21 cellular contexts compared by ENCODE assay signal in genomic region chr13:33375421-33375820, GRCh38.
"Had no signal": no experiment of that assay in that cellular context is flagged by ENCODE, and none has a peak within 500 bp of the region (broad histone marks: within the 10 kb centered on the region; RNA-seq: fewer than 3 reads in every experiment).

No MANE protein-coding gene starts in this region.

- H3K4me3 Mint-ChIP-seq: activated B cell treated with CpG ODN at 0.5 μM for 24 hours; activated CD8-positive, alpha-beta T cell treated with anti-CD3 and anti-CD28 coated beads for 36 hours; activated naive CD4-positive, alpha-beta T cell treated with anti-CD3 and anti-CD28 coated beads, Interleukin-2, amount 10 ng/mL, durations not matched to agents 7 days and 5 days; activated naive CD8-positive, alpha-beta T cell treated with anti-CD3 and anti-CD28 coated beads, Interleukin-2, amount 50 U/mL, for 24 hours; activated T-cell treated with anti-CD3 and anti-CD28 coated beads, Interleukin-2, amount 50 U/mL, for 4 hours; neural progenitor cell had no signal

- H3K4me1 ChIP-seq: gastrocnemius medialis, heart left ventricle, left ventricle myocardium inferior, neural progenitor cell had no signal

- H3K36me3 Mint-ChIP-seq: activated naive CD4-positive, alpha-beta T cell treated with anti-CD3 and anti-CD28 coated beads, Interleukin-2, amount 10 ng/mL, durations not matched to agents 7 days and 5 days; neural progenitor cell had no signal

- H3K27ac Mint-ChIP-seq: activated B cell treated with CpG ODN at 0.5 μM for 24 hours; activated CD8-positive, alpha-beta T cell treated with anti-CD3 and anti-CD28 coated beads for 36 hours; activated naive CD4-positive, alpha-beta T cell treated with anti-CD3 and anti-CD28 coated beads, Interleukin-2, amount 10 ng/mL, durations not matched to agents 7 days and 5 days; activated naive CD8-positive, alpha-beta T cell treated with anti-CD3 and anti-CD28 coated beads, Interleukin-2, amount 50 U/mL, for 24 hours; neural progenitor cell; progenitor cell of endocrine pancreas had no signal

- H3K9me3 ChIP-seq: gastrocnemius medialis, heart left ventricle, left ventricle myocardium inferior, thyroid gland had no signal

- H3K9me3 Mint-ChIP-seq: activated CD8-positive, alpha-beta T cell treated with anti-CD3 and anti-CD28 coated beads for 36 hours; activated naive CD4-positive, alpha-beta T cell treated with anti-CD3 and anti-CD28 coated beads, Interleukin-2, amount 10 ng/mL, durations not matched to agents 7 days and 5 days; activated naive CD8-positive, alpha-beta T cell treated with anti-CD3 and anti-CD28 coated beads, Interleukin-2, amount 50 U/mL, for 24 hours; activated T-cell treated with anti-CD3 and anti-CD28 coated beads, Interleukin-2, amount 50 U/mL, for 4 hours; neural progenitor cell had no signal

- H3K27ac ChIP-seq: coronary artery, gastrocnemius medialis, heart left ventricle, left ventricle myocardium inferior, neural progenitor cell, thyroid gland had no signal

- H3K4me3 ChIP-seq: coronary artery, gastrocnemius medialis, heart left ventricle, left ventricle myocardium inferior, neural progenitor cell, thyroid gland had no signal

- DNase-seq: activated B cell treated with CpG ODN at 0.5 μM for 24 hours; activated CD4-positive, alpha-beta T cell treated with anti-CD3 and anti-CD28 coated beads for 48 hours; activated CD8-positive, alpha-beta T cell treated with anti-CD3 and anti-CD28 coated beads for 36 hours; activated effector memory CD4-positive, alpha-beta T cell treated with Interleukin-2 at 50 U/mL for 16 hours; activated naive CD4-positive, alpha-beta T cell treated with anti-CD3 and anti-CD28 coated beads, Interleukin-2, amount 10 ng/mL, durations not matched to agents 7 days and 5 days; activated naive CD8-positive, alpha-beta T cell treated with anti-CD3 and anti-CD28 coated beads, Interleukin-2, amount 50 U/mL, for 24 hours; activated T-cell treated with anti-CD3 and anti-CD28 coated beads, Interleukin-2, amount 50 U/mL, for 4 hours; aorta; gastrocnemius medialis; heart left ventricle; kidney; left ventricle myocardium inferior; mammary epithelial cell; stimulated activated CD4-positive, alpha-beta T cell treated with anti-CD3 and anti-CD28 coated beads, Interleukin-12 subunit alpha, Interleukin-12 subunit beta, amount 100 ng/mL, for 4 hours; stimulated activated CD4-positive, alpha-beta T cell treated with anti-CD3 and anti-CD28 coated beads, Interleukin-1b, Interleukin-23, amount 100 ng/mL, for 48 hours; stimulated activated naive CD4-positive, alpha-beta T cell treated with Interleukin-2 at 50 U/mL for 16 hours; T-helper 2 cell; thyroid gland had no signal

- H3K36me3 ChIP-seq: gastrocnemius medialis, heart left ventricle, left ventricle myocardium inferior, neural progenitor cell, thyroid gland had no signal

- H3K27me3 ChIP-seq: gastrocnemius medialis, heart left ventricle, neural progenitor cell, thyroid gland had no signal

- H3K27me3 Mint-ChIP-seq: activated naive CD4-positive, alpha-beta T cell treated with anti-CD3 and anti-CD28 coated beads, Interleukin-2, amount 10 ng/mL, durations not matched to agents 7 days and 5 days; activated naive CD8-positive, alpha-beta T cell treated with anti-CD3 and anti-CD28 coated beads, Interleukin-2, amount 50 U/mL, for 24 hours; progenitor cell of endocrine pancreas had no signal

- H3K4me1 Mint-ChIP-seq: activated naive CD4-positive, alpha-beta T cell treated with anti-CD3 and anti-CD28 coated beads, Interleukin-2, amount 10 ng/mL, durations not matched to agents 7 days and 5 days; activated naive CD8-positive, alpha-beta T cell treated with anti-CD3 and anti-CD28 coated beads, Interleukin-2, amount 50 U/mL, for 24 hours; neural progenitor cell had no signal

- ATAC-seq: activated CD8-positive, alpha-beta T cell treated with anti-CD3 and anti-CD28 coated beads for 36 hours; activated naive CD8-positive, alpha-beta T cell treated with anti-CD3 and anti-CD28 coated beads, Interleukin-2, amount 50 U/mL, for 24 hours; activated T-cell treated with anti-CD3 and anti-CD28 coated beads, Interleukin-2, amount 50 U/mL, for 4 hours; gastrocnemius medialis; heart left ventricle had no signal
